9 cellular contexts compared by ENCODE assay signal in genomic region chr17:2070241-2071023, GRCh38. TPM values are rescaled to one million over a fixed set of nuclear protein-coding genes. Genes with fewer than 3 reads are reported as not detected.
DNase-seq lines count a peak whose midpoint lies in the region; ATAC-seq, FAIRE-seq and TF ChIP-seq lines count a peak whose summit lies in the region.
"Had no signal": no experiment of that assay in that cellular context is flagged by ENCODE, and none has a peak within 500 bp of the region (broad histone marks: within the 10 kb centered on the region; RNA-seq: fewer than 3 reads in every experiment).

No MANE protein-coding gene starts in this region.

- peak overlapping the region in 9 of 11 experiments; percentile 50 to 83 (median 71); a peak in 18 of 22 replicates for H3K27ac ChIP-seq in BLaER1 treated with 17β-estradiol and CSF1 and Interleukin-3, amounts not matched to agents 10 nM and 100 nM
- peak overlapping the region; percentile 73 to 79 for H3K27ac ChIP-seq in prostate gland

- H3K4me1 ChIP-seq in BLaER1 treated with 17β-estradiol and CSF1 and Interleukin-3, amounts not matched to agents 10 nM and 100 nM, result peaks cover 85 to 100% (median 100%) of the 10 kb centered on the region in 10 experiments
- peaks cover 6% of the 10 kb centered on the region for H3K4me1 ChIP-seq in prostate gland (replicated peaks)

- H3K36me3 ChIP-seq in BLaER1 treated with 17β-estradiol and CSF1 and Interleukin-3, amounts not matched to agents 10 nM and 100 nM, result peaks cover 1 to 32% (median 9%) of the 10 kb centered on the region in 11 experiments; a peak in 13 of 22 replicates
- no peaks in the 10 kb centered on the region for H3K36me3 ChIP-seq in prostate gland

- intact Hi-C loops in activated naive CD4-positive, alpha-beta T cell treated with anti-CD3 and anti-CD28 coated beads for 36 hours (cut with micrococcal nuclease), result loop anchor here (1.0 kb wide), 2 partner anchors 17 to 174 kb away; no protein-coding TSS in a partner anchor
- intact Hi-C loops in prostate gland (cut with DNase I), result no loop called here

- 57% methylated on average over 13 of the region's 13 CpGs for WGBS in prostate gland

- CTCF ChIA-PET in activated naive CD4-positive, alpha-beta T cell treated with anti-CD3 and anti-CD28 coated beads for 36 hours (lab: Charles Lee), result interaction anchor here (0.9 to 2.6 kb wide), 7 partner anchors 15 to 211 kb away, joined by 3 to 9 read pairs (median 4); partner anchors contain the start of gene HIC1

- H3K9me3 Mint-ChIP-seq in activated naive CD4-positive, alpha-beta T cell treated with anti-CD3 and anti-CD28 coated beads for 36 hours, result no peaks in the 10 kb centered on the region

- peak overlapping the region; percentile 65 to 100 (median 92) for H3K4me2 ChIP-seq in BLaER1 treated with 17β-estradiol and CSF1 and Interleukin-3, amounts not matched to agents 10 nM and 100 nM

- peak; percentile 71 for ATAC-seq in GM19324 (IDR thresholded peaks at IDR 0.05; ENCODE audit: low FRiP score, unreplicated experiment)
- ATAC-seq in HG03159 (IDR thresholded peaks at IDR 0.05; ENCODE audit: unreplicated experiment), result peak; percentile 66

- no peak overlapping the region for H3K4me3 ChIP-seq in BLaER1 treated with 17β-estradiol and CSF1 and Interleukin-3, amounts not matched to agents 10 nM and 100 nM
- no peak overlapping the region for H3K4me3 ChIP-seq in prostate gland

- H3K9ac ChIP-seq in BLaER1 treated with 17β-estradiol and CSF1 and Interleukin-3, amounts not matched to agents 10 nM and 100 nM, result peak overlapping the region in 6 of 11 experiments; percentile 25 to 60 (median 44); a peak in 10 of 22 replicates

- peak overlapping the region; percentile 43 for H3K27ac Mint-ChIP-seq in activated naive CD4-positive, alpha-beta T cell treated with anti-CD3 and anti-CD28 coated beads for 36 hours

- no peak for TF ChIP-seq CTCF in prostate gland (IDR thresholded peaks at IDR 0.05)

- H3K4me1 Mint-ChIP-seq in activated naive CD4-positive, alpha-beta T cell treated with anti-CD3 and anti-CD28 coated beads for 36 hours (ENCODE audit: low read depth), result peaks cover 32% of the 10 kb centered on the region

- H3K36me3 Mint-ChIP-seq in activated naive CD4-positive, alpha-beta T cell treated with anti-CD3 and anti-CD28 coated beads for 36 hours (ENCODE audit: low read depth), result peaks cover 42% of the 10 kb centered on the region

- H3K27me3 Mint-ChIP-seq in activated naive CD4-positive, alpha-beta T cell treated with anti-CD3 and anti-CD28 coated beads for 36 hours (ENCODE audit: low read depth), result no peaks in the 10 kb centered on the region

- H3K9me3 ChIP-seq in BLaER1 treated with 17β-estradiol and CSF1 and Interleukin-3, amounts not matched to agents 10 nM and 100 nM (replicated peaks in 1 of 11), result no peaks in the 10 kb centered on the region
- no peaks in the 10 kb centered on the region for H3K9me3 ChIP-seq in prostate gland

- no peak for FAIRE-seq in urothelium cell line (lab: Jason Lieb, UNC)
- FAIRE-seq: bronchial epithelial cell had no signal

- no peaks in the 10 kb centered on the region for H3K27me3 ChIP-seq in BLaER1 treated with 17β-estradiol and CSF1 and Interleukin-3, amounts not matched to agents 10 nM and 100 nM
- no peaks in the 10 kb centered on the region for H3K27me3 ChIP-seq in prostate gland (replicated peaks; ENCODE audit: insufficient read depth)

- H3K4me3 Mint-ChIP-seq in activated naive CD4-positive, alpha-beta T cell treated with anti-CD3 and anti-CD28 coated beads for 36 hours, result peak overlapping the region; percentile 22

- no peak for TF ChIP-seq POLR2A in prostate gland (IDR thresholded peaks at IDR 0.05)

- DNase-seq in activated naive CD4-positive, alpha-beta T cell treated with anti-CD3 and anti-CD28 coated beads for 36 hours, result peak; percentile 87
- DNase-seq in prostate gland (ENCODE audit: low spot score), result no peak
- no peak for DNase-seq in middle frontal gyrus (ENCODE audit: extremely low spot score, low spot score)
- no peak for DNase-seq in urothelium cell line (ENCODE audit: low spot score)
- no peak for DNase-seq in NCI-H510A (lab: John Stamatoyannopoulos, UW)

- H4K20me1 ChIP-seq in BLaER1 treated with 17β-estradiol and CSF1 and Interleukin-3, amounts not matched to agents 10 nM and 100 nM, result peaks cover 0 to 25% (median 0%) of the 10 kb centered on the region in 11 experiments; a peak in 4 of 22 replicates

RNA-seq across cellular contexts. Expression of gene HIC1, which starts 15.5 kb away (rescaled TPM):
- 10 to 100 TPM; 14.8 TPM for total RNA-seq in activated naive CD4-positive, alpha-beta T cell treated with anti-CD3 and anti-CD28 coated beads for 36 hours
- total RNA-seq in prostate gland, result 10 to 100 TPM; 20.5 to 33.1 TPM

RNA-seq across cellular contexts. Expression of gene OVCA2, which starts 28.6 kb away (rescaled TPM):
- total RNA-seq in activated naive CD4-positive, alpha-beta T cell treated with anti-CD3 and anti-CD28 coated beads for 36 hours, result 10 to 100 TPM; 22.7 to 24.7 TPM
- total RNA-seq in prostate gland, result 10 to 100 TPM; 52.2 to 57.5 TPM

RNA-seq across cellular contexts. Expression of gene DPH1, which starts 40.5 kb away (rescaled TPM):
- 10 to 100 TPM; 31.1 to 34.1 TPM for total RNA-seq in activated naive CD4-positive, alpha-beta T cell treated with anti-CD3 and anti-CD28 coated beads for 36 hours
- 10 to 100 TPM; 61.4 to 84.1 TPM for total RNA-seq in prostate gland

RNA-seq across cellular contexts. Expression of gene RTN4RL1, which starts 45.3 kb away (rescaled TPM):
- under 1 TPM; 0.14 to 0.30 TPM for total RNA-seq in activated naive CD4-positive, alpha-beta T cell treated with anti-CD3 and anti-CD28 coated beads for 36 hours
- total RNA-seq in prostate gland, result 10 to 100 TPM in 1 of 2 donors, 1 to 10 TPM in 1; 8.3 to 21.5 TPM
